15 cellular contexts compared by ENCODE assay signal in the genomic region with DNA sequence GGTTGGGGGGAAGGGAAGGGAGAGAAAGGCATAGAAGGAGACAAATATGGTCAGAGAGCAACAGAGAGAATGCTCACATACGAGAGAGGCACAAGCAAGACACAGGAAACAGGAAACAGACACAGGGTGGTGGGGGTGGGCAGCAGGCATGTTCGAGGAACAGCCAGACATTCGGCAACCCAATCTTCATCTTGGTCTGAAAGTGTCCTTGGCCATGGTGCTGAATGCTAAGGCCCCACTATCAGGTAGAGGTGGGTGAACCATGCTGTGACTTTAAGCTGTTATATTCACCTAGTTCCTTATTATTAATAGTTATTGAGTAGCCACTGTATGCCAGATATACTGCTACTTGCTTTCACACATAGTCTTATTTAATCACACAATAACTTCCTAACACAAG.
DNase-seq lines count a peak whose midpoint lies in the region; ATAC-seq and TF ChIP-seq lines count a peak whose summit lies in the region.
"Had no signal": no experiment of that assay in that cellular context is flagged by ENCODE, and none has a peak within 500 bp of the region (broad histone marks: within the 10 kb centered on the region; RNA-seq: fewer than 3 reads in every experiment).

No MANE protein-coding gene starts in this region.

- H3K36me3 ChIP-seq in GM23338 (ENCODE audit: insufficient read depth): no peaks in the 10 kb centered on the region
- H3K36me3 ChIP-seq: left lung, tibial nerve had no signal

- H3K27ac ChIP-seq in GM23338 (ENCODE audit: low read depth): no peak overlapping the region
- H3K27ac ChIP-seq: coronary artery, left lung, tibial nerve had no signal

- no peaks in the 10 kb centered on the region for H3K36me3 Mint-ChIP-seq in GM23338 (ENCODE audit: low read depth)
- H3K36me3 Mint-ChIP-seq: natural killer cell had no signal

- TF ChIP-seq CTCF in GM23338 (conservative IDR thresholded peaks at IDR 0.05; ENCODE audit: low read depth in 2 of 2): no peak

- H3K4me3 Mint-ChIP-seq in GM23338: no peak overlapping the region
- H3K4me3 Mint-ChIP-seq: activated T-cell treated with anti-CD3 and anti-CD28 coated beads, Interleukin-2, amount 50 U/mL, for 4 hours; natural killer cell had no signal

- in situ Hi-C loops in Caki2 (cut with HindIII; ENCODE audit: low pct_unique_long_range_greater_than_20kb, low sequenced_read_pairs): no loop called here

- H3K79me2 ChIP-seq in GM23338 (replicated peaks; ENCODE audit: insufficient read depth): no peaks in the 10 kb centered on the region

- H3K27me3 ChIP-seq in GM23338 (ENCODE audit: insufficient read depth): no peaks in the 10 kb centered on the region
- H3K27me3 ChIP-seq: tibial nerve had no signal

- no peak overlapping the region for H3K4me3 ChIP-seq in GM23338
- H3K4me3 ChIP-seq: coronary artery, left lung, tibial nerve had no signal

- peak; percentile 0 for DNase-seq in Caki2 (ENCODE audit: low read depth)
- peak; percentile 66 for DNase-seq in GM23338 (ENCODE audit: low spot score)
- peak; percentile 3 for DNase-seq in SW480 (ENCODE audit: low spot score)
- DNase-seq in iPS-NIHi7 (ENCODE audit: extremely low spot score): peak; percentile 78
- no peak for DNase-seq in hippocampal formation (lab: John Stamatoyannopoulos, UW)
- no peak for DNase-seq in SKM-1 treated with dmso at 0.1 percent for 144 hours (lab: John Stamatoyannopoulos, UW; ENCODE audit: unreplicated experiment)
- no peak for DNase-seq in NK-92 (lab: John Stamatoyannopoulos, UW; ENCODE audit: unreplicated experiment)
- DNase-seq: activated T-cell treated with anti-CD3 and anti-CD28 coated beads, Interleukin-2, amount 50 U/mL, for 4 hours; GF-D8; left lung; natural killer cell; NCI-H345 had no signal

- no peak overlapping the region for H3K4me2 ChIP-seq in GM23338

- H3K4me1 Mint-ChIP-seq in GM23338: peaks cover 11% of the 10 kb centered on the region; the same call in 2 of the 3 replicates

- H3K9me2 ChIP-seq in GM23338 (ENCODE audit: insufficient read depth): no peaks in the 10 kb centered on the region

- no peaks in the 10 kb centered on the region for H4K20me1 ChIP-seq in GM23338 (replicated peaks; ENCODE audit: insufficient read depth)

- H3K4me1 ChIP-seq in GM23338 (ENCODE audit: insufficient read depth): no peaks in the 10 kb centered on the region
- H3K4me1 ChIP-seq: left lung, tibial nerve had no signal

- no peaks in the 10 kb centered on the region for H3K27me3 Mint-ChIP-seq in GM23338 (ENCODE audit: insufficient read depth, low read depth, poor library complexity)

- no peak overlapping the region for H3K27ac Mint-ChIP-seq in GM23338
- H3K27ac Mint-ChIP-seq: natural killer cell had no signal

- no peak overlapping the region for H2AFZ ChIP-seq in GM23338

- ATAC-seq in GM23338: peak; percentile 79
- ATAC-seq: activated CD4-positive, CD25-positive, alpha-beta regulatory T cell treated with anti-CD3 and anti-CD28 coated beads, Interleukin-2, amount 50 U/mL, for 24 hours; activated T-cell treated with anti-CD3 and anti-CD28 coated beads, Interleukin-2, amount 50 U/mL, for 4 hours; left lung had no signal

- H3K9me3 Mint-ChIP-seq in GM23338: no peaks in the 10 kb centered on the region
- H3K9me3 Mint-ChIP-seq: activated T-cell treated with anti-CD3 and anti-CD28 coated beads, Interleukin-2, amount 50 U/mL, for 4 hours; natural killer cell had no signal

- H3F3A ChIP-seq in GM23338 (replicated peaks; ENCODE audit: low read depth): no peaks in the 10 kb centered on the region

TF ChIP-seq in GM23338, 12 proteins besides CTCF, POLR2A, EP300 and RAD21:
- no peak for TF ChIP-seq EZH2 (IDR thresholded peaks at IDR 0.05; ENCODE audit: low read depth, unreplicated experiment)
- TF ChIP-seq, protein P1, sequence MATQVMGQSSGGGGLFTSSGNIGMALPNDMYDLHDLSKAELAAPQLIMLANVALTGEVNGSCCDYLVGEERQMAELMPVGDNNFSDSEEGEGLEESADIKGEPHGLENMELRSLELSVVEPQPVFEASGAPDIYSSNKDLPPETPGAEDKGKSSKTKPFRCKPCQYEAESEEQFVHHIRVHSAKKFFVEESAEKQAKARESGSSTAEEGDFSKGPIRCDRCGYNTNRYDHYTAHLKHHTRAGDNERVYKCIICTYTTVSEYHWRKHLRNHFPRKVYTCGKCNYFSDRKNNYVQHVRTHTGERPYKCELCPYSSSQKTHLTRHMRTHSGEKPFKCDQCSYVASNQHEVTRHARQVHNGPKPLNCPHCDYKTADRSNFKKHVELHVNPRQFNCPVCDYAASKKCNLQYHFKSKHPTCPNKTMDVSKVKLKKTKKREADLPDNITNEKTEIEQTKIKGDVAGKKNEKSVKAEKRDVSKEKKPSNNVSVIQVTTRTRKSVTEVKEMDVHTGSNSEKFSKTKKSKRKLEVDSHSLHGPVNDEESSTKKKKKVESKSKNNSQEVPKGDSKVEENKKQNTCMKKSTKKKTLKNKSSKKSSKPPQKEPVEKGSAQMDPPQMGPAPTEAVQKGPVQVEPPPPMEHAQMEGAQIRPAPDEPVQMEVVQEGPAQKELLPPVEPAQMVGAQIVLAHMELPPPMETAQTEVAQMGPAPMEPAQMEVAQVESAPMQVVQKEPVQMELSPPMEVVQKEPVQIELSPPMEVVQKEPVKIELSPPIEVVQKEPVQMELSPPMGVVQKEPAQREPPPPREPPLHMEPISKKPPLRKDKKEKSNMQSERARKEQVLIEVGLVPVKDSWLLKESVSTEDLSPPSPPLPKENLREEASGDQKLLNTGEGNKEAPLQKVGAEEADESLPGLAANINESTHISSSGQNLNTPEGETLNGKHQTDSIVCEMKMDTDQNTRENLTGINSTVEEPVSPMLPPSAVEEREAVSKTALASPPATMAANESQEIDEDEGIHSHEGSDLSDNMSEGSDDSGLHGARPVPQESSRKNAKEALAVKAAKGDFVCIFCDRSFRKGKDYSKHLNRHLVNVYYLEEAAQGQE (IDR thresholded peaks at IDR 0.05; ENCODE audit: unreplicated experiment): peak; percentile 77

Comparison
In these comparisons a context has a peak if more than half of its experiments do, and no peak if none do; other contexts are left out.
1. DNase-seq: peak in Caki2 (single experiment), GM23338 (single experiment), SW480 (single experiment) and iPS-NIHi7 (single experiment); none in hippocampal formation (0 of 2), SKM-1 treated with dmso at 0.1 percent for 144 hours (single experiment) and NK-92 (single experiment).